16 cellular contexts compared by ENCODE assay signal in genomic region chr22:42892156-42892555, GRCh38. TPM values are rescaled to one million over a fixed set of nuclear protein-coding genes. Genes with fewer than 3 reads are reported as not detected.
DNase-seq lines count a peak whose midpoint lies in the region; ATAC-seq and TF ChIP-seq lines count a peak whose summit lies in the region.
"Had no signal": no experiment of that assay in that cellular context is flagged by ENCODE, and none has a peak within 500 bp of the region (broad histone marks: within the 10 kb centered on the region; RNA-seq: fewer than 3 reads in every experiment).

No MANE protein-coding gene starts in this region.

- H3K27me3 ChIP-seq in neuronal stem cell (ENCODE audit: control insufficient read depth in 3 of 3, insufficient read depth in 3 of 3, low read depth in 1 of 3, low read length in 3 of 3), result no peaks in the 10 kb centered on the region
- H3K27me3 ChIP-seq: ascending aorta had no signal

- H3K18ac ChIP-seq in neuronal stem cell (ENCODE audit: low read length), result peak overlapping the region; percentile 40

- no peak overlapping the region for H3K23ac ChIP-seq in neuronal stem cell (ENCODE audit: low read depth, low read length, poor library complexity)

- H3K79me1 ChIP-seq in neuronal stem cell (ENCODE audit: low read depth, low read length), result peaks cover 2% of the 10 kb centered on the region

- no peak for DNase-seq in Right ventricle myocardium inferior (ENCODE audit: missing footprints)
- DNase-seq in cardiac septum (ENCODE audit: low spot score), result no peak
- no peak for DNase-seq in left cardiac atrium
- DNase-seq in neuronal stem cell (ENCODE audit: low spot score), result no peak
- DNase-seq in SHP77 treated with DMSO at 0.1 percent for 48 hours (lab: John Stamatoyannopoulos, UW), result no peak
- no peak for DNase-seq in osteocyte (ENCODE audit: extremely low spot score, unreplicated experiment)
- DNase-seq: activated CD4-positive, alpha-beta memory T cell treated with anti-CD3 and anti-CD28 coated beads, Interleukin-2, amount 10 ng/mL, durations not matched to agents 7 days and 5 days; naive thymus-derived CD4-positive, alpha-beta T cell; stimulated activated CD4-positive, alpha-beta T cell treated with anti-CD3 and anti-CD28 coated beads, Interleukin-2, amount 100 ng/mL, for 24 hours had no signal

- no peak overlapping the region for H3K4me2 ChIP-seq in neuronal stem cell (ENCODE audit: insufficient read depth, low read length, poor library complexity, severe bottlenecking)

- intact Hi-C loops in Right ventricle myocardium inferior (cut with DNase I), result no loop called here
- intact Hi-C loops in cardiac septum (cut with DNase I), result no loop called here
- intact Hi-C loops in left cardiac atrium (cut with DNase I), result no loop called here

- H3K9ac ChIP-seq in neuronal stem cell (ENCODE audit: low read depth, low read length, poor library complexity), result no peak overlapping the region

- peaks cover 23% of the 10 kb centered on the region for H3K36me3 Mint-ChIP-seq in osteocyte (ENCODE audit: unreplicated experiment)

- H2BK12ac ChIP-seq in neuronal stem cell (ENCODE audit: low read length), result no peak overlapping the region

- no peak overlapping the region for H4K8ac ChIP-seq in neuronal stem cell (ENCODE audit: low read depth, low read length)

- no CpG with 5 or more reads among the region's 9 CpGs for WGBS in neuronal stem cell (ENCODE audit: extremely low coverage in 2 of 2, insufficient read length in 2 of 2, insufficient replicate concordance in 1 of 2), 2 donors

- no peaks in the 10 kb centered on the region for H3K4me1 Mint-ChIP-seq in osteocyte (ENCODE audit: unreplicated experiment)

- ATAC-seq in Right ventricle myocardium inferior (peak; percentile 4), left cardiac atrium (peak; percentile 22 to 32), SK-N-SH treated with all-trans-retinoic acid at 6 μM for 48 hours (no peak), HG02642 (IDR thresholded peaks at IDR 0.05; ENCODE audit: poor library complexity, unreplicated experiment) (no peak)
- ATAC-seq: esophagus mucosa, Panc1 had no signal

- H2BK120ac ChIP-seq in neuronal stem cell (ENCODE audit: low read depth, low read length), result no peak overlapping the region

- H3K27ac ChIP-seq in neuronal stem cell (replicated peaks; ENCODE audit: low read length), result no peak overlapping the region
- H3K27ac ChIP-seq: ascending aorta had no signal

- TF ChIP-seq CTCF in osteocyte (IDR thresholded peaks at IDR 0.05), result no peak

- H3K27me3 Mint-ChIP-seq in osteocyte (ENCODE audit: unreplicated experiment), result no peaks in the 10 kb centered on the region
- H3K27me3 Mint-ChIP-seq: activated CD4-positive, alpha-beta memory T cell treated with anti-CD3 and anti-CD28 coated beads, Interleukin-2, amount 10 ng/mL, durations not matched to agents 7 days and 5 days; naive thymus-derived CD4-positive, alpha-beta T cell had no signal

- H3K36me3 ChIP-seq in neuronal stem cell (replicated peaks in 1 of 2; ENCODE audit: control insufficient read depth in 2 of 2, insufficient read depth in 2 of 2, low read length in 2 of 2), result peaks cover 19 to 65% of the 10 kb centered on the region in 2 donors

- H2BK5ac ChIP-seq in neuronal stem cell (ENCODE audit: low read length), result peak overlapping the region; percentile 19

- H2BK15ac ChIP-seq in neuronal stem cell (ENCODE audit: low read length), result no peak overlapping the region

- no peaks in the 10 kb centered on the region for H3K9me3 Mint-ChIP-seq in osteocyte (ENCODE audit: unreplicated experiment)
- H3K9me3 Mint-ChIP-seq: activated CD4-positive, alpha-beta memory T cell treated with anti-CD3 and anti-CD28 coated beads, Interleukin-2, amount 10 ng/mL, durations not matched to agents 7 days and 5 days; activated T-helper 2 cell treated with anti-CD3 and anti-CD28 coated beads, Interferon-gamma antibody, Interleukin-2, Interleukin-4, amounts not matched to agents 10 μg/mL and 5 μg/mL and 100 μg/mL, durations not matched to agents 14 hours and 24 hours and 36 hours; naive thymus-derived CD4-positive, alpha-beta T cell had no signal

- no peak overlapping the region for H3K4me3 Mint-ChIP-seq in osteocyte (ENCODE audit: unreplicated experiment)
- H3K4me3 Mint-ChIP-seq: activated CD4-positive, alpha-beta memory T cell treated with anti-CD3 and anti-CD28 coated beads, Interleukin-2, amount 10 ng/mL, durations not matched to agents 7 days and 5 days; naive thymus-derived CD4-positive, alpha-beta T cell had no signal

- H3K9me3 ChIP-seq in neuronal stem cell (replicated peaks in 1 of 2; ENCODE audit: control insufficient read depth in 2 of 2, insufficient read depth in 1 of 2, low read depth in 1 of 2, low read length in 2 of 2), result no peaks in the 10 kb centered on the region
- H3K9me3 ChIP-seq: ascending aorta, thoracic aorta had no signal

- H3K14ac ChIP-seq in neuronal stem cell (ENCODE audit: low read length), result no peak overlapping the region

- H3K4me1 ChIP-seq in neuronal stem cell (ENCODE audit: control insufficient read depth in 2 of 2, insufficient read depth in 1 of 2, low read depth in 1 of 2, low read length in 2 of 2), result peaks cover 0 to 4% of the 10 kb centered on the region in 2 donors

- H2AK5ac ChIP-seq in neuronal stem cell (ENCODE audit: low read depth, low read length), result no peak overlapping the region

- H2AFZ ChIP-seq in neuronal stem cell (ENCODE audit: low read length), result no peak overlapping the region

- no peak overlapping the region for H4K91ac ChIP-seq in neuronal stem cell (ENCODE audit: low read depth, low read length, poor library complexity)

- H3K4ac ChIP-seq in neuronal stem cell (ENCODE audit: low read length), result no peak overlapping the region

- H3K4me3 ChIP-seq in neuronal stem cell (ENCODE audit: low read length in 2 of 2), result no peak overlapping the region
- H3K4me3 ChIP-seq: ascending aorta, thoracic aorta had no signal

- H3K27ac Mint-ChIP-seq in osteocyte (ENCODE audit: unreplicated experiment), result no peak overlapping the region
- H3K27ac Mint-ChIP-seq: activated CD4-positive, alpha-beta memory T cell treated with anti-CD3 and anti-CD28 coated beads, Interleukin-2, amount 10 ng/mL, durations not matched to agents 7 days and 5 days; activated T-helper 2 cell treated with anti-CD3 and anti-CD28 coated beads, Interferon-gamma antibody, Interleukin-2, Interleukin-4, amounts not matched to agents 10 μg/mL and 5 μg/mL and 100 μg/mL, durations not matched to agents 14 hours and 24 hours and 36 hours had no signal

TF ChIP-seq in SK-N-SH treated with all-trans-retinoic acid at 6 μM for 48 hours, 23 proteins besides CTCF, POLR2A, EP300 and RAD21 (continues in another document):
- TF ChIP-seq CREB5 (CRISPR knock-in tag; IDR thresholded peaks at IDR 0.05; ENCODE audit: low read depth), result no peak
- no peak for TF ChIP-seq ARNTL (CRISPR knock-in tag; IDR thresholded peaks at IDR 0.05; ENCODE audit: borderline replicate concordance, low read depth)
- TF ChIP-seq CSDC2 (CRISPR knock-in tag; IDR thresholded peaks at IDR 0.05), result no peak
- TF ChIP-seq BACH2 (CRISPR knock-in tag; IDR thresholded peaks at IDR 0.05; ENCODE audit: borderline replicate concordance), result no peak
- TF ChIP-seq SNAI2 (CRISPR knock-in tag; IDR thresholded peaks at IDR 0.05), result no peak
- no peak for TF ChIP-seq POU6F1 (CRISPR knock-in tag; IDR thresholded peaks at IDR 0.05; ENCODE audit: borderline replicate concordance, low read depth)
- TF ChIP-seq RARB (CRISPR knock-in tag; IDR thresholded peaks at IDR 0.05), result no peak
- TF ChIP-seq, protein P1, sequence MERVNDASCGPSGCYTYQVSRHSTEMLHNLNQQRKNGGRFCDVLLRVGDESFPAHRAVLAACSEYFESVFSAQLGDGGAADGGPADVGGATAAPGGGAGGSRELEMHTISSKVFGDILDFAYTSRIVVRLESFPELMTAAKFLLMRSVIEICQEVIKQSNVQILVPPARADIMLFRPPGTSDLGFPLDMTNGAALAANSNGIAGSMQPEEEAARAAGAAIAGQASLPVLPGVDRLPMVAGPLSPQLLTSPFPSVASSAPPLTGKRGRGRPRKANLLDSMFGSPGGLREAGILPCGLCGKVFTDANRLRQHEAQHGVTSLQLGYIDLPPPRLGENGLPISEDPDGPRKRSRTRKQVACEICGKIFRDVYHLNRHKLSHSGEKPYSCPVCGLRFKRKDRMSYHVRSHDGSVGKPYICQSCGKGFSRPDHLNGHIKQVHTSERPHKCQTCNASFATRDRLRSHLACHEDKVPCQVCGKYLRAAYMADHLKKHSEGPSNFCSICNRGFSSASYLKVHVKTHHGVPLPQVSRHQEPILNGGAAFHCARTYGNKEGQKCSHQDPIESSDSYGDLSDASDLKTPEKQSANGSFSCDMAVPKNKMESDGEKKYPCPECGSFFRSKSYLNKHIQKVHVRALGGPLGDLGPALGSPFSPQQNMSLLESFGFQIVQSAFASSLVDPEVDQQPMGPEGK (CRISPR knock-in tag; IDR thresholded peaks at IDR 0.05; ENCODE audit: borderline replicate concordance), result no peak
- no peak for TF ChIP-seq ZNF565 (CRISPR knock-in tag; conservative IDR thresholded peaks at IDR 0.05; ENCODE audit: low read depth)
- TF ChIP-seq TOX (CRISPR knock-in tag; IDR thresholded peaks at IDR 0.05; ENCODE audit: borderline replicate concordance), result no peak

RNA-seq across cellular contexts. Expression of gene ARFGAP3, which starts 35.1 kb away (rescaled TPM):
- 22.3 TPM for total RNA-seq in Right ventricle myocardium inferior
- total RNA-seq in cardiac septum, result 32.5 TPM
- total RNA-seq in left cardiac atrium, result 10 to 100 TPM; 21.2 to 39.8 TPM
- 23.8 TPM for polyA plus RNA-seq in neuronal stem cell (2013, experiment 1 of 2)
- polyA plus RNA-seq in neuronal stem cell (2013, experiment 2 of 2), result 23.2 TPM
- total RNA-seq in osteocyte, result 59.1 and 61.0 TPM in 2 replicates

Comparison
In these comparisons a context has a peak if more than half of its experiments do, and no peak if none do; other contexts are left out.
1. ATAC-seq: peak in Right ventricle myocardium inferior (single experiment) and left cardiac atrium (2 of 2); none in SK-N-SH treated with all-trans-retinoic acid at 6 μM for 48 hours (single experiment) and HG02642 (single experiment).